In genomic region chr6:43122146-43122545, GRCh38 we compare ENCODE assay signal across 21 cellular contexts. TPM values are rescaled to one million over a fixed set of nuclear protein-coding genes. Genes with fewer than 3 reads are reported as not detected.
DNase-seq lines count a peak whose midpoint lies in the region; ATAC-seq and TF ChIP-seq lines count a peak whose summit lies in the region.
"Had no signal": no experiment of that assay in that cellular context is flagged by ENCODE, and none has a peak within 500 bp of the region (broad histone marks: within the 10 kb centered on the region; RNA-seq: fewer than 3 reads in every experiment).

No MANE protein-coding gene starts in this region.

- H2AFZ ChIP-seq in PC-9: no peak overlapping the region

- TF ChIP-seq CTCF in A673 (conservative IDR thresholded peaks at IDR 0.05; ENCODE audit: low read depth, low read length): no peak
- no peak for TF ChIP-seq CTCF in PC-9 (conservative IDR thresholded peaks at IDR 0.05)
- no peak for TF ChIP-seq CTCF in coronary artery (IDR thresholded peaks at IDR 0.05)
- TF ChIP-seq CTCF in nephron (IDR thresholded peaks at IDR 0.05; ENCODE audit: unreplicated experiment in 3 of 3): no peak
- no peak for TF ChIP-seq CTCF in prostate gland (IDR thresholded peaks at IDR 0.05)

- CTCF ChIA-PET in A673 (lab: Charles Lee) (no interaction called here), PC-9 (lab: Charles Lee) (no interaction called here)

- H3K27me3 Mint-ChIP-seq in nephron (ENCODE audit: low read depth): no peaks in the 10 kb centered on the region
- peaks cover 0 to 6% (median 5%) of the 10 kb centered on the region in 3 donors for H3K27me3 Mint-ChIP-seq in immature natural killer cell (ENCODE audit: low read depth in 3 of 3)
- H3K27me3 Mint-ChIP-seq: activated naive CD8-positive, alpha-beta T cell treated with anti-CD3 and anti-CD28 coated beads, Interleukin-2, amount 10 ng/mL, durations not matched to agents 7 days and 5 days; CD4-positive, alpha-beta memory T cell; stimulated activated naive B cell treated with anti-CD40 and anti-IgM and Interleukin-4, amounts not matched to agents 10 μg/mL and 1 μg/mL and 100 μg/mL, for 72 hours had no signal

- peak overlapping the region in 2 of 3 experiments; percentile 85 to 94 for H3K27ac Mint-ChIP-seq in nephron
- H3K27ac Mint-ChIP-seq in immature natural killer cell: no peak overlapping the region
- H3K27ac Mint-ChIP-seq: activated naive CD8-positive, alpha-beta T cell treated with anti-CD3 and anti-CD28 coated beads, Interleukin-2, amount 10 ng/mL, durations not matched to agents 7 days and 5 days; CD4-positive, alpha-beta memory T cell; effector memory CD8-positive, alpha-beta T cell; stimulated activated naive B cell treated with anti-CD40 and anti-IgM and Interleukin-4, amounts not matched to agents 10 μg/mL and 1 μg/mL and 100 μg/mL, for 72 hours had no signal

- no peaks in the 10 kb centered on the region for H3K9me2 ChIP-seq in PC-9 (ENCODE audit: insufficient read depth)

- POLR2A ChIA-PET in A673 (lab: Charles Lee; ENCODE audit: low non-redundant PET) (no interaction called here), PC-9 (lab: Charles Lee; ENCODE audit: unreplicated experiment) (no interaction called here)

- H4K20me1 ChIP-seq in PC-9 (ENCODE audit: insufficient read depth): no peaks in the 10 kb centered on the region

- 72% methylated on average over 2 of the region's 2 CpGs for WGBS in prostate gland

- H3K4me1 ChIP-seq in A673 (ENCODE audit: insufficient read depth, low read length, poor library complexity, severe bottlenecking) (peaks cover 12% of the 10 kb centered on the region), PC-9 (replicated peaks; ENCODE audit: insufficient read depth) (peaks cover 35% of the 10 kb centered on the region), prostate gland (replicated peaks) (peaks cover 6% of the 10 kb centered on the region)

- H3K9me3 ChIP-seq in A673 (ENCODE audit: low read depth, low read length, poor library complexity, severe bottlenecking) (no peaks in the 10 kb centered on the region), PC-9 (ENCODE audit: insufficient read depth, low read depth) (no peaks in the 10 kb centered on the region), prostate gland (no peaks in the 10 kb centered on the region)
- H3K9me3 ChIP-seq: upper lobe of left lung had no signal

- H3F3A ChIP-seq in PC-9 (ENCODE audit: insufficient read depth, low read depth): peaks cover 29% of the 10 kb centered on the region; the same call in 1 of the 2 replicates

- H3K9me3 Mint-ChIP-seq in nephron: no peaks in the 10 kb centered on the region
- no peaks in the 10 kb centered on the region for H3K9me3 Mint-ChIP-seq in immature natural killer cell
- H3K9me3 Mint-ChIP-seq: activated naive CD8-positive, alpha-beta T cell treated with anti-CD3 and anti-CD28 coated beads, Interleukin-2, amount 10 ng/mL, durations not matched to agents 7 days and 5 days; CD4-positive, alpha-beta memory T cell; effector memory CD8-positive, alpha-beta T cell; stimulated activated naive B cell treated with anti-CD40 and anti-IgM and Interleukin-4, amounts not matched to agents 10 μg/mL and 1 μg/mL and 100 μg/mL, for 72 hours had no signal

- no peaks in the 10 kb centered on the region for H3K36me3 Mint-ChIP-seq in nephron (ENCODE audit: low read depth)
- no peaks in the 10 kb centered on the region for H3K36me3 Mint-ChIP-seq in immature natural killer cell
- H3K36me3 Mint-ChIP-seq: activated naive CD8-positive, alpha-beta T cell treated with anti-CD3 and anti-CD28 coated beads, Interleukin-2, amount 10 ng/mL, durations not matched to agents 7 days and 5 days; CD4-positive, alpha-beta memory T cell; stimulated activated naive B cell treated with anti-CD40 and anti-IgM and Interleukin-4, amounts not matched to agents 10 μg/mL and 1 μg/mL and 100 μg/mL, for 72 hours had no signal

- DNase-seq in A673 (ENCODE audit: low spot score): no peak
- DNase-seq in PC-9: no peak
- DNase-seq in coronary artery (ENCODE audit: low spot score): no peak
- no peak for DNase-seq in immature natural killer cell
- no peak for DNase-seq in prostate gland (ENCODE audit: low spot score)
- DNase-seq: activated CD8-positive, alpha-beta memory T cell treated with anti-CD3 and anti-CD28 coated beads for 24 hours; activated naive CD8-positive, alpha-beta T cell treated with anti-CD3 and anti-CD28 coated beads, Interleukin-2, amount 10 ng/mL, durations not matched to agents 7 days and 5 days; CD4-positive, alpha-beta memory T cell; central memory CD4-positive, alpha-beta T cell; DND-41; effector memory CD8-positive, alpha-beta T cell; KBM-7; left ventricle myocardium superior; NCI-H1092 treated with DMSO at 0.1 percent for 48 hours; NCI-H524; stimulated activated naive B cell treated with anti-CD40 and anti-IgM and Interleukin-4, amounts not matched to agents 10 μg/mL and 1 μg/mL and 100 μg/mL, for 72 hours; upper lobe of left lung had no signal

- no peak overlapping the region for H3K4me3 Mint-ChIP-seq in nephron
- H3K4me3 Mint-ChIP-seq in immature natural killer cell: no peak overlapping the region
- H3K4me3 Mint-ChIP-seq: activated naive CD8-positive, alpha-beta T cell treated with anti-CD3 and anti-CD28 coated beads, Interleukin-2, amount 10 ng/mL, durations not matched to agents 7 days and 5 days; CD4-positive, alpha-beta memory T cell; effector memory CD8-positive, alpha-beta T cell; stimulated activated naive B cell treated with anti-CD40 and anti-IgM and Interleukin-4, amounts not matched to agents 10 μg/mL and 1 μg/mL and 100 μg/mL, for 72 hours had no signal

- no TSS peak for BruUV-seq in A673 (replicated peaks; lab: Mats Ljungman, UMichigan)
- BruUV-seq in PC-9 (replicated peaks; lab: Mats Ljungman, UMichigan): no TSS peak

- H3K79me2 ChIP-seq in PC-9 (ENCODE audit: low read depth): peaks cover 58% of the 10 kb centered on the region

- H3K4me3 ChIP-seq in A673 (ENCODE audit: low read depth, low read length, poor library complexity, severe bottlenecking): no peak overlapping the region
- H3K4me3 ChIP-seq in PC-9: no peak overlapping the region
- H3K4me3 ChIP-seq in coronary artery: no peak overlapping the region
- H3K4me3 ChIP-seq in prostate gland: no peak overlapping the region
- H3K4me3 ChIP-seq: upper lobe of left lung had no signal

- H3K4me1 Mint-ChIP-seq in nephron (peaks cover 86% of the 10 kb centered on the region), immature natural killer cell (no peaks in the 10 kb centered on the region)
- H3K4me1 Mint-ChIP-seq: activated naive CD8-positive, alpha-beta T cell treated with anti-CD3 and anti-CD28 coated beads, Interleukin-2, amount 10 ng/mL, durations not matched to agents 7 days and 5 days; CD4-positive, alpha-beta memory T cell; stimulated activated naive B cell treated with anti-CD40 and anti-IgM and Interleukin-4, amounts not matched to agents 10 μg/mL and 1 μg/mL and 100 μg/mL, for 72 hours had no signal

- ATAC-seq in GM18909 (IDR thresholded peaks at IDR 0.05; ENCODE audit: poor library complexity, unreplicated experiment) (no peak), HG02884 (IDR thresholded peaks at IDR 0.05; ENCODE audit: unreplicated experiment) (no peak)
- ATAC-seq: effector memory CD8-positive, alpha-beta T cell; stimulated activated naive B cell treated with anti-CD40 and anti-IgM and Interleukin-4, amounts not matched to agents 10 μg/mL and 1 μg/mL and 100 μg/mL, for 72 hours had no signal

- no peaks in the 10 kb centered on the region for H3K27me3 ChIP-seq in A673 (replicated peaks; ENCODE audit: insufficient read depth, low read depth, low read length, poor library complexity)
- no peaks in the 10 kb centered on the region for H3K27me3 ChIP-seq in PC-9 (ENCODE audit: insufficient read depth, low read depth)
- no peaks in the 10 kb centered on the region for H3K27me3 ChIP-seq in prostate gland (replicated peaks; ENCODE audit: insufficient read depth)
- H3K27me3 ChIP-seq: upper lobe of left lung had no signal

- no peak for TF ChIP-seq POLR2A in prostate gland (IDR thresholded peaks at IDR 0.05)

- no peaks in the 10 kb centered on the region for H3K36me3 ChIP-seq in A673 (ENCODE audit: insufficient read depth, low read length, poor library complexity, severe bottlenecking)
- H3K36me3 ChIP-seq in PC-9 (ENCODE audit: low read depth): no peaks in the 10 kb centered on the region
- H3K36me3 ChIP-seq in prostate gland: no peaks in the 10 kb centered on the region
- H3K36me3 ChIP-seq: upper lobe of left lung had no signal

- peak overlapping the region; percentile 80 for H3K4me2 ChIP-seq in PC-9

- intact Hi-C loops in A673 (cut with micrococcal nuclease; ENCODE audit: unreplicated experiment): no loop called here
- intact Hi-C loops in PC-9 (cut with micrococcal nuclease; ENCODE audit: unreplicated experiment): no loop called here
- intact Hi-C loops in prostate gland (cut with DNase I): no loop called here

- H3K27ac ChIP-seq in A673 (ENCODE audit: low read depth, low read length, poor library complexity, severe bottlenecking): peak overlapping the region; percentile 64
- peak overlapping the region; percentile 91 for H3K27ac ChIP-seq in PC-9
- peak overlapping the region; percentile 16 to 84 for H3K27ac ChIP-seq in coronary artery
- H3K27ac ChIP-seq in prostate gland: no peak overlapping the region
- H3K27ac ChIP-seq: HL-60 had no signal

RNA-seq across cellular contexts. Expression of gene PTK7, which starts 46.0 kb away (rescaled TPM):
- total RNA-seq in A673 (2021): 84.5 and 95.8 TPM in 2 replicates
- 106 and 110 TPM in 2 replicates for total RNA-seq in PC-9 (2021)
- polyA plus RNA-seq in immature natural killer cell: 1 to 10 TPM in 2 of 3 donors, not detected in 1; 1.1 TPM
- total RNA-seq in prostate gland: 10 to 100 TPM; 83.3 to 85.2 TPM

RNA-seq across cellular contexts. Expression of gene SRF, which starts 48.9 kb away (rescaled TPM):
- total RNA-seq in A673 (2021) (28.7 and 33.2 TPM in 2 replicates), PC-9 (2021) (22.0 and 25.4 TPM in 2 replicates), prostate gland (10 to 100 TPM; 40.5 to 56.3 TPM)
- 1 to 10 TPM; 4.8 to 7.3 (median 5.2) TPM for polyA plus RNA-seq in immature natural killer cell

RNA-seq across cellular contexts. Expression of gene CUL9, which starts 59.9 kb away (rescaled TPM):
- total RNA-seq in A673 (2021) (38.7 and 50.7 TPM in 2 replicates), PC-9 (2021) (52.8 and 71.6 TPM in 2 replicates), prostate gland (10 to 100 TPM; 22.9 to 87.0 TPM)
- 1 to 10 TPM; 2.2 to 8.5 (median 4.4) TPM for polyA plus RNA-seq in immature natural killer cell

Comparison
In these comparisons a context has a peak if more than half of its experiments do, and no peak if none do; other contexts are left out.
1. H3K27ac ChIP-seq: peak in A673 (single experiment), PC-9 (single experiment) and coronary artery (2 of 2); none in prostate gland (0 of 2).
2. H3K27ac Mint-ChIP-seq: peak in nephron (2 of 3); none in immature natural killer cell (0 of 6).